ENCODE assay signal across 10 cellular contexts in the genomic region with DNA sequence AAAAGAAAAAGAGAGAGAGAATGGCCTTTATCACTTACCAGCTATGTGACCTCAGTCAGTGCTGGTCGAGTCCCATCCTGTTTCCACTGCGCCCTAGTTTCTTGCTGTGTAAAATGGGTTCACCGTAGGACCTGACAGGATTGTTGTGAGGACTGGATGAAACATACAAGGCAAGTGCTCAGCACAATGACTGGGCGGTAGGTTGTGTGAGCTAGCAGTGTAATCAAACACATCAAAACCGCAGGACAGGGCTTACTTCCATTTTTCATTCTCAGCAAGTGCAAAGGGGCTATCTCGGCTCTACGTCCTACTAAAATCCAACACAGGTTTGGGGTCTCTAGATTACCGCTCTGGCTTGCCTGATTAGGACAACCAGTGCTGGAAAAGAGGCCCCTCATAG. TPM values are rescaled to one million over a fixed set of nuclear protein-coding genes. Genes with fewer than 3 reads are reported as not detected.
DNase-seq lines count a peak whose midpoint lies in the region; ATAC-seq and TF ChIP-seq lines count a peak whose summit lies in the region.
"Had no signal": no experiment of that assay in that cellular context is flagged by ENCODE, and none has a peak within 500 bp of the region (broad histone marks: within the 10 kb centered on the region; RNA-seq: fewer than 3 reads in every experiment).

No MANE protein-coding gene starts in this region.

- peak; percentile 8 for DNase-seq in EL
- DNase-seq in Panc1 (ENCODE audit: low read depth, low spot score) = no peak
- peak; percentile 40 for DNase-seq in fibroblast of peridontal ligament (ENCODE audit: extremely low read depth)
- no peak for DNase-seq in AML-193 (lab: John Stamatoyannopoulos, UW)
- no peak for DNase-seq in NCI-H1417 treated with DMSO at 0.1 percent for 48 hours (lab: John Stamatoyannopoulos, UW)
- DNase-seq in NCI-H748 treated with DMSO at 0.1 percent for 48 hours (lab: John Stamatoyannopoulos, UW) = no peak
- DNase-seq: CD8-positive, alpha-beta T cell; stimulated activated naive CD4-positive, alpha-beta T cell treated with Interleukin-2 at 50 U/mL for 16 hours had no signal

- peak overlapping the region; percentile 65 for H2AFZ ChIP-seq in parathyroid adenoma

- TF ChIP-seq CTCF in Panc1 (IDR thresholded peaks at IDR 0.05) (no peak), parathyroid adenoma (IDR thresholded peaks at IDR 0.05) (no peak)

- no peaks in the 10 kb centered on the region for H3K79me2 ChIP-seq in parathyroid adenoma

- no peaks in the 10 kb centered on the region for H3K4me1 ChIP-seq in Panc1 (ENCODE audit: control insufficient read depth, insufficient read depth, low read length)
- H3K4me1 ChIP-seq in parathyroid adenoma = peaks cover 4% of the 10 kb centered on the region

- in situ Hi-C loops in Panc1 (cut with HindIII; ENCODE audit: low pct_unique_long_range_greater_than_20kb, low sequenced_read_pairs) = no loop called here

- BruUV-seq in Panc1 (replicated peaks; lab: Mats Ljungman, UMichigan) = no TSS peak

- CTCF ChIA-PET in Panc1 (lab: Charles Lee) = no interaction called here

- H3K9ac ChIP-seq in parathyroid adenoma = no peak overlapping the region

- no peak overlapping the region for H3K4me3 ChIP-seq in Panc1 (ENCODE audit: low read depth in 2 of 2, low read length in 2 of 2)
- no peak overlapping the region for H3K4me3 ChIP-seq in parathyroid adenoma (ENCODE audit: low read depth, low read length)

- ATAC-seq in Panc1 (peak; percentile 47; the same call in 1 of the 2 replicates), HG02973 (IDR thresholded peaks at IDR 0.05; ENCODE audit: unreplicated experiment) (no peak)
- ATAC-seq: CD8-positive, alpha-beta T cell had no signal

- H3K27ac ChIP-seq in Panc1 (ENCODE audit: low read length) (no peak overlapping the region), parathyroid adenoma (peak overlapping the region; percentile 36)

- intact Hi-C loops in Panc1 (cut with micrococcal nuclease; ENCODE audit: unreplicated experiment) = no loop called here

- H3K27me3 ChIP-seq in Panc1 (ENCODE audit: control insufficient read depth, insufficient read depth, low read length) (no peaks in the 10 kb centered on the region), parathyroid adenoma (ENCODE audit: control insufficient read depth, insufficient read depth, low read length) (no peaks in the 10 kb centered on the region)

- no peak overlapping the region for H3K4me2 ChIP-seq in parathyroid adenoma (ENCODE audit: low read length)

- no peaks in the 10 kb centered on the region for H3K9me3 ChIP-seq in Panc1 (ENCODE audit: control insufficient read depth, insufficient read depth, low read depth, low read length)
- no peaks in the 10 kb centered on the region for H3K9me3 ChIP-seq in parathyroid adenoma (ENCODE audit: control insufficient read depth, low read length)

- H3K36me3 ChIP-seq in Panc1 (ENCODE audit: control insufficient read depth, insufficient read depth, low read length) = no peaks in the 10 kb centered on the region
- no peaks in the 10 kb centered on the region for H3K36me3 ChIP-seq in parathyroid adenoma (ENCODE audit: control insufficient read depth, insufficient read depth, low read length)

- POLR2A ChIA-PET in Panc1 (lab: Charles Lee) = no interaction called here

RNA-seq across cellular contexts. Expression of gene ATXN2, which starts 36.4 kb away (rescaled TPM):
- total RNA-seq in Panc1 (2021; ENCODE audit: unreplicated experiment) = 77.6 TPM
- polyA plus RNA-seq in Panc1 (2012; ENCODE audit: insufficient read length) = 70.5 TPM

RNA-seq across cellular contexts. Expression of gene BRAP, which starts 50.2 kb away (rescaled TPM):
- 19.6 TPM for total RNA-seq in Panc1 (2021; ENCODE audit: unreplicated experiment)
- 15.7 TPM for polyA plus RNA-seq in Panc1 (2012; ENCODE audit: insufficient read length)

RNA-seq across cellular contexts. Expression of gene ACAD10, which starts 50.3 kb away (rescaled TPM):
- 30.8 TPM for total RNA-seq in Panc1 (2021; ENCODE audit: unreplicated experiment)
- 17.4 TPM for polyA plus RNA-seq in Panc1 (2012; ENCODE audit: insufficient read length)

Comparison
In these comparisons a context has a peak if more than half of its experiments do, and no peak if none do; other contexts are left out.
1. DNase-seq: peak in EL (single experiment) and fibroblast of peridontal ligament (single experiment); none in Panc1 (single experiment), AML-193 (0 of 2), NCI-H1417 treated with DMSO at 0.1 percent for 48 hours (single experiment) and NCI-H748 treated with DMSO at 0.1 percent for 48 hours (single experiment).